18 cellular contexts compared by ENCODE assay signal in the genomic region with DNA sequence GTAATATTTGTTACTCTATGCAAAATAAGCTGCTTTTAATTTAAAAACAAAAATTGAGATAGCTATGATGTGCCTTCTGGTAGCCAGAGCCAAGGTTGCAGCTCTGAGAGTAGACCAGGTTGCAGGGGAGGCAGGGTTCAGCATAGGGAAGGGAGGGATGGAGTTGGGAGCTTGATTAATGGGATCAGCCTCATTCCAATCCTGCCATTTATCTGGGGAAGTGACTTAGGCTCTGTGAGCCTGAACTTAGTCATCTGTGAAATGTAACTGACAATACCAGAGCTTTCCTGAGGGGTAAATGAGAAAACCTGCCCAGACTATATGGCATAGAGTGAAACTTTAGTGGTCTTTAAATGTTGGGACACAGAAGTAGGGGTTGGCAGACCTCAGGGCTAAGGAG. TPM values are rescaled to one million over a fixed set of nuclear protein-coding genes. Genes with fewer than 3 reads are reported as not detected.
A peak's percentile ranks its signal among the peaks of the same experiment; 100 is the strongest.
DNase-seq lines count a peak whose midpoint lies in the region; TF ChIP-seq lines count a peak whose summit lies in the region.
"Had no signal": no experiment of that assay in that cellular context is flagged by ENCODE, and none has a peak within 500 bp of the region (broad histone marks: within the 10 kb centered on the region; RNA-seq: fewer than 3 reads in every experiment).

No MANE protein-coding gene starts in this region.

- TF ChIP-seq CTCF in osteoblast (IDR thresholded peaks at IDR 0.05; ENCODE audit: extremely low read depth, low read depth, low read length) (no peak), suprapubic skin (IDR thresholded peaks at IDR 0.05) (no peak), stomach (IDR thresholded peaks at IDR 0.05) (no peak), endodermal cell (conservative IDR thresholded peaks at IDR 0.05) (no peak), lower leg skin (IDR thresholded peaks at IDR 0.05) (no peak)

- H3K27me3 ChIP-seq in osteoblast (ENCODE audit: insufficient read depth, low read length) (peaks cover 2% of the 10 kb centered on the region), suprapubic skin (no peaks in the 10 kb centered on the region), stomach (no peaks in the 10 kb centered on the region), endodermal cell (ENCODE audit: control insufficient read depth, insufficient read depth, low read length, poor library complexity, severe bottlenecking) (no peaks in the 10 kb centered on the region)
- H3K27me3 ChIP-seq: BLaER1 had no signal

- H3K4me1 Mint-ChIP-seq in endodermal cell: no peaks in the 10 kb centered on the region
- H3K4me1 Mint-ChIP-seq: CD14-positive monocyte; CD4-positive, alpha-beta memory T cell; H9 had no signal

- H3K79me2 ChIP-seq in osteoblast (ENCODE audit: insufficient read depth, low read length): no peaks in the 10 kb centered on the region

- H3K4me1 ChIP-seq in osteoblast (ENCODE audit: insufficient read depth, low read length) (no peaks in the 10 kb centered on the region), suprapubic skin (no peaks in the 10 kb centered on the region), stomach (no peaks in the 10 kb centered on the region), endodermal cell (ENCODE audit: control insufficient read depth, insufficient read depth, low read length) (no peaks in the 10 kb centered on the region)
- H3K4me1 ChIP-seq: A549, BLaER1 had no signal

- H3K27ac ChIP-seq in osteoblast (ENCODE audit: low read depth, low read length): no peak overlapping the region
- H3K27ac ChIP-seq in suprapubic skin: no peak overlapping the region
- no peak overlapping the region for H3K27ac ChIP-seq in stomach
- no peak overlapping the region for H3K27ac ChIP-seq in endodermal cell (ENCODE audit: low read depth, low read length)
- H3K27ac ChIP-seq: A549, BLaER1 had no signal

- H4K20me1 ChIP-seq in osteoblast (ENCODE audit: insufficient read depth, low read length): no peaks in the 10 kb centered on the region
- H4K20me1 ChIP-seq: BLaER1 had no signal

- H3K4me2 ChIP-seq in osteoblast (ENCODE audit: insufficient read depth, low read length): no peak overlapping the region
- H3K4me2 ChIP-seq: A549, BLaER1 had no signal

- TF ChIP-seq EP300 in suprapubic skin (IDR thresholded peaks at IDR 0.05) (no peak), stomach (IDR thresholded peaks at IDR 0.05) (no peak)

- no peaks in the 10 kb centered on the region for H3K27me3 Mint-ChIP-seq in endodermal cell (ENCODE audit: insufficient read depth)
- H3K27me3 Mint-ChIP-seq: CD4-positive, alpha-beta memory T cell had no signal

- H3K9me3 ChIP-seq in osteoblast (ENCODE audit: low read depth, low read length) (no peaks in the 10 kb centered on the region), suprapubic skin (no peaks in the 10 kb centered on the region), stomach (peaks cover 0 to 12% (median 5%) of the 10 kb centered on the region in 4 donors), endodermal cell (ENCODE audit: control insufficient read depth, low read length) (no peaks in the 10 kb centered on the region)

- TF ChIP-seq POLR2A in suprapubic skin (IDR thresholded peaks at IDR 0.05) (no peak), stomach (IDR thresholded peaks at IDR 0.05) (no peak), lower leg skin (IDR thresholded peaks at IDR 0.05) (no peak)

- intact Hi-C loops in stomach (cut with DNase I; ENCODE audit: low total_unique reads): no loop called here
- intact Hi-C loops in lower leg skin (cut with DNase I; ENCODE audit: low total_unique reads): no loop called here

- peaks cover 44% of the 10 kb centered on the region for H3K9me3 Mint-ChIP-seq in endodermal cell

- H3K4me3 Mint-ChIP-seq in endodermal cell: no peak overlapping the region
- H3K4me3 Mint-ChIP-seq: CD14-positive monocyte; CD4-positive, alpha-beta memory T cell; H9 had no signal

- DNase-seq in NCI-H82 (lab: John Stamatoyannopoulos, UW) (peak; percentile 75), RKO (ENCODE audit: low spot score) (peak; percentile 9), left kidney (ENCODE audit: low read depth, low spot score) (peak; percentile 55), osteoblast (ENCODE audit: insufficient read length, low spot score, missing footprints) (peak; percentile 52), suprapubic skin (ENCODE audit: low spot score in 2 of 2) (no peak), stomach (no peak), endodermal cell (no peak), lower leg skin (ENCODE audit: low spot score in 2 of 2) (no peak)
- DNase-seq: CD4-positive, alpha-beta memory T cell; DMS153; DMS79; H9; IMR-90 had no signal

- no peak overlapping the region for H3K27ac Mint-ChIP-seq in endodermal cell
- H3K27ac Mint-ChIP-seq: CD14-positive monocyte; CD4-positive, alpha-beta memory T cell had no signal

- no peak overlapping the region for H3K9ac ChIP-seq in endodermal cell (ENCODE audit: extremely low read depth, low read length, poor library complexity, severe bottlenecking)
- H3K9ac ChIP-seq: BLaER1 had no signal

- H3K4me3 ChIP-seq in osteoblast (ENCODE audit: insufficient read depth, low read length) (no peak overlapping the region), suprapubic skin (no peak overlapping the region), stomach (no peak overlapping the region), endodermal cell (ENCODE audit: low read length) (no peak overlapping the region), lower leg skin (ENCODE audit: low read depth, poor library complexity, severe bottlenecking) (no peak overlapping the region)
- H3K4me3 ChIP-seq: A549, BLaER1, GM12878 had no signal

- peaks cover 10% of the 10 kb centered on the region for H3K36me3 Mint-ChIP-seq in endodermal cell (ENCODE audit: low read depth)
- H3K36me3 Mint-ChIP-seq: CD14-positive monocyte had no signal

- H3K36me3 ChIP-seq in osteoblast (ENCODE audit: insufficient read depth, low read length): no peaks in the 10 kb centered on the region
- H3K36me3 ChIP-seq in suprapubic skin: no peaks in the 10 kb centered on the region
- peaks cover 0 to 4% (median 0%) of the 10 kb centered on the region in 4 donors for H3K36me3 ChIP-seq in stomach
- no peaks in the 10 kb centered on the region for H3K36me3 ChIP-seq in endodermal cell (ENCODE audit: control insufficient read depth, insufficient read depth, low read length)
- H3K36me3 ChIP-seq: BLaER1 had no signal

- H2AFZ ChIP-seq in osteoblast (ENCODE audit: low read length): no peak overlapping the region

RNA-seq across cellular contexts. Expression of a gene that starts 19.3 kb away (rescaled TPM):
- total RNA-seq in osteoblast: 0.72 and 0.88 TPM in 2 replicates
- total RNA-seq in suprapubic skin: 1 to 10 TPM in 1 of 4 donors, under 1 TPM in 1, not detected in 2; 0.64 to 4.1 TPM
- 1 to 10 TPM in 1 of 5 donors, under 1 TPM in 1, not detected in 3; 0.55 to 3.0 TPM for total RNA-seq in stomach
- under 1 TPM in 1 of 3 donors, not detected in 2; 0.10 TPM for polyA plus RNA-seq in stomach
- total RNA-seq in endodermal cell: 1 to 10 TPM in 1 of 2 donors, under 1 TPM in 1; 0.64 to 1.5 TPM
- polyA plus RNA-seq in endodermal cell (2013, experiment 1 of 2): 0.46 TPM
- not detected for polyA plus RNA-seq in endodermal cell (2013, experiment 2 of 2)
- total RNA-seq in lower leg skin: 1 to 10 TPM in 1 of 4 donors, under 1 TPM in 1, not detected in 2; 0.42 to 1.0 TPM
- total RNA-seq: G401, H9 had no signal
- polyA plus RNA-seq: CD14-positive monocyte; CD4-positive, alpha-beta memory T cell had no signal

Comparison
In these comparisons a context has a peak if more than half of its experiments do, and no peak if none do; other contexts are left out.
1. DNase-seq: peak in NCI-H82 (single experiment), RKO (single experiment), left kidney (single experiment) and osteoblast (single experiment); none in suprapubic skin (0 of 2), stomach (single experiment), endodermal cell (single experiment) and lower leg skin (0 of 2).